ENCODE assay signal across 11 cellular contexts in genomic region chr1:82778612-82779011, GRCh38.
DNase-seq lines count a peak whose midpoint lies in the region; ATAC-seq and TF ChIP-seq lines count a peak whose summit lies in the region.
"Had no signal": no experiment of that assay in that cellular context is flagged by ENCODE, and none has a peak within 500 bp of the region (broad histone marks: within the 10 kb centered on the region; RNA-seq: fewer than 3 reads in every experiment).

No MANE protein-coding gene starts in this region.

- DNase-seq in GM23338 (ENCODE audit: low spot score): peak; percentile 66
- no peak for DNase-seq in Panc1 (ENCODE audit: low read depth, low spot score)
- peak; percentile 4 for DNase-seq in fibroblast of mammary gland (ENCODE audit: low read depth)
- DNase-seq in MV-4-11 (lab: John Stamatoyannopoulos, UW): no peak
- no peak for DNase-seq in sciatic nerve (ENCODE audit: low spot score)
- DNase-seq: C1 segment of cervical spinal cord; stimulated activated CD4-positive, alpha-beta T cell treated with anti-CD3 and anti-CD28 coated beads, Interleukin-2, amount 100 ng/mL, for 24 hours had no signal

- no peaks in the 10 kb centered on the region for H3F3A ChIP-seq in GM23338 (replicated peaks; ENCODE audit: low read depth)

- no peaks in the 10 kb centered on the region for H3K9me3 ChIP-seq in Panc1 (ENCODE audit: control insufficient read depth, insufficient read depth, low read depth, low read length)

- H3K27me3 ChIP-seq in GM23338 (ENCODE audit: insufficient read depth) (no peaks in the 10 kb centered on the region), Panc1 (ENCODE audit: control insufficient read depth, insufficient read depth, low read length) (no peaks in the 10 kb centered on the region)

- intact Hi-C loops in Panc1 (cut with micrococcal nuclease; ENCODE audit: unreplicated experiment) (no loop called here), sciatic nerve (cut with DNase I) (no loop called here)

- in situ Hi-C loops in Panc1 (cut with HindIII; ENCODE audit: low pct_unique_long_range_greater_than_20kb, low sequenced_read_pairs): no loop called here

- H3K36me3 Mint-ChIP-seq in GM23338 (ENCODE audit: low read depth): peaks cover 66% of the 10 kb centered on the region

- no peak overlapping the region for H3K4me3 ChIP-seq in GM23338
- H3K4me3 ChIP-seq in Panc1 (ENCODE audit: low read depth in 2 of 2, low read length in 2 of 2): no peak overlapping the region
- no peak overlapping the region for H3K4me3 ChIP-seq in fibroblast of mammary gland (ENCODE audit: control insufficient read depth, low read depth, low read length)

- H3K4me3 Mint-ChIP-seq in GM23338: no peak overlapping the region

- ATAC-seq in GM23338 (no peak), Panc1 (no peak), GM18517 (IDR thresholded peaks at IDR 0.05; ENCODE audit: unreplicated experiment) (no peak), sciatic nerve (no peak), GM19467 (IDR thresholded peaks at IDR 0.05; ENCODE audit: unreplicated experiment) (no peak)

- no peaks in the 10 kb centered on the region for H4K20me1 ChIP-seq in GM23338 (replicated peaks; ENCODE audit: insufficient read depth)

- no peaks in the 10 kb centered on the region for H3K79me2 ChIP-seq in GM23338 (replicated peaks; ENCODE audit: insufficient read depth)

- BruUV-seq in Panc1 (replicated peaks; lab: Mats Ljungman, UMichigan): no TSS peak

- H3K27ac ChIP-seq in 22Rv1 (no peak overlapping the region), GM23338 (ENCODE audit: low read depth) (no peak overlapping the region), Panc1 (ENCODE audit: low read length) (no peak overlapping the region)
- H3K27ac ChIP-seq: KMS-11 had no signal

- no peak overlapping the region for H2AFZ ChIP-seq in GM23338

- H3K36me3 ChIP-seq in GM23338 (ENCODE audit: insufficient read depth) (no peaks in the 10 kb centered on the region), Panc1 (ENCODE audit: control insufficient read depth, insufficient read depth, low read length) (no peaks in the 10 kb centered on the region)

- H3K9me3 Mint-ChIP-seq in GM23338: peaks cover 26% of the 10 kb centered on the region

- CTCF ChIA-PET in Panc1 (lab: Charles Lee): interaction anchor here (0.6 kb wide), 1 partner anchor 109 kb away, joined by 4 read pairs; no protein-coding TSS in a partner anchor

- 0 out of 3 replicates have a peak, but pooled peaks cover 2% of the 10 kb centered on the region for H3K4me1 Mint-ChIP-seq in GM23338

- H3K4me1 ChIP-seq in GM23338 (ENCODE audit: insufficient read depth) (no peaks in the 10 kb centered on the region), Panc1 (ENCODE audit: control insufficient read depth, insufficient read depth, low read length) (no peaks in the 10 kb centered on the region)

- no peak overlapping the region for H3K4me2 ChIP-seq in GM23338
- H3K4me2 ChIP-seq: KMS-11 had no signal

- H3K27ac Mint-ChIP-seq in GM23338: no peak overlapping the region

- H3K27me3 Mint-ChIP-seq in GM23338 (ENCODE audit: insufficient read depth, low read depth, poor library complexity): peaks cover 4% of the 10 kb centered on the region

- POLR2A ChIA-PET in Panc1 (lab: Charles Lee): no interaction called here

- TF ChIP-seq CTCF in 22Rv1 (IDR thresholded peaks at IDR 0.05) (peak; percentile 71), GM23338 (conservative IDR thresholded peaks at IDR 0.05; ENCODE audit: low read depth in 2 of 2) (peak; percentile 66 to 72), Panc1 (IDR thresholded peaks at IDR 0.05) (peak; percentile 53; the same call in 1 of the 2 replicates), fibroblast of mammary gland (conservative IDR thresholded peaks at IDR 0.05; ENCODE audit: control insufficient read depth, insufficient read depth, low read depth, low read length) (peak; percentile 36)

- H3K9me2 ChIP-seq in GM23338 (ENCODE audit: insufficient read depth): peaks cover 8% of the 10 kb centered on the region

TF ChIP-seq in GM23338, 12 proteins besides CTCF, POLR2A, EP300 and RAD21 (continues in another document):
- TF ChIP-seq STAT1 (IDR thresholded peaks at IDR 0.05; ENCODE audit: unreplicated experiment) (no peak), ETS1 (IDR thresholded peaks at IDR 0.05) (no peak), NANOG (IDR thresholded peaks at IDR 0.05; ENCODE audit: borderline replicate concordance) (no peak), REST (IDR thresholded peaks at IDR 0.05; ENCODE audit: unreplicated experiment) (no peak), JUNB (IDR thresholded peaks at IDR 0.05; ENCODE audit: unreplicated experiment) (no peak), EZH2 (IDR thresholded peaks at IDR 0.05; ENCODE audit: low read depth, unreplicated experiment) (no peak), CREB1 (CRISPR knock-in tag; IDR thresholded peaks at IDR 0.05; ENCODE audit: low read depth) (no peak)

Comparison
In these comparisons a context has a peak if more than half of its experiments do, and no peak if none do; other contexts are left out.
1. DNase-seq: peak in GM23338 (single experiment) and fibroblast of mammary gland (single experiment); none in Panc1 (single experiment), MV-4-11 (single experiment) and sciatic nerve (single experiment).
2. Peak in every context shown above with its lines, with median percentiles within 50 percentile points of each other: CTCF ChIP-seq.